Comparison of ENCODE assay signal across 1 cellular context in genomic region chr14:24150061-24150460, GRCh38.
TF ChIP-seq lines count a peak whose summit lies in the region.

No MANE protein-coding gene starts in this region.

TF ChIP-seq in HepG2, 621 proteins besides CTCF, POLR2A, EP300 and RAD21:
- no peak for TF ChIP-seq ZFP1 (CRISPR knock-in tag; IDR thresholded peaks at IDR 0.05)
- no peak for TF ChIP-seq PLRG1 (conservative IDR thresholded peaks at IDR 0.05)
- TF ChIP-seq ZKSCAN1 (IDR thresholded peaks at IDR 0.05; ENCODE audit: low read length) = no peak
- 0 out of 2 replicates have a peak, but pooled peaks have one; percentile 17 for TF ChIP-seq RBFOX2 (IDR thresholded peaks at IDR 0.05; ENCODE audit: low read depth, low read length)
- peak; percentile 9; the same call in 1 of the 2 replicates for TF ChIP-seq HCFC1 (IDR thresholded peaks at IDR 0.05; ENCODE audit: low read depth, low read length)
- peak; percentile 27; the same call in 1 of the 2 replicates for TF ChIP-seq ZNF768 (CRISPR knock-in tag; IDR thresholded peaks at IDR 0.05)
- no peak for TF ChIP-seq KMT2A (CRISPR knock-in tag; IDR thresholded peaks at IDR 0.05)
- TF ChIP-seq THAP9 (CRISPR knock-in tag; IDR thresholded peaks at IDR 0.05; ENCODE audit: borderline replicate concordance) = 0 out of 2 replicates have a peak, but pooled peaks have one; percentile 10
- TF ChIP-seq SP140L (CRISPR knock-in tag; IDR thresholded peaks at IDR 0.05; ENCODE audit: borderline replicate concordance) = no peak
- no peak for TF ChIP-seq ARNTL (CRISPR knock-in tag; IDR thresholded peaks at IDR 0.05)
- no peak for TF ChIP-seq ZNF577 (CRISPR knock-in tag; IDR thresholded peaks at IDR 0.05; ENCODE audit: borderline replicate concordance, low read depth)
- no peak for TF ChIP-seq SETDB1 (CRISPR knock-in tag; IDR thresholded peaks at IDR 0.05; ENCODE audit: borderline replicate concordance)
- TF ChIP-seq MYNN (CRISPR knock-in tag; IDR thresholded peaks at IDR 0.05; ENCODE audit: low read depth) = no peak
- TF ChIP-seq CHD2 (IDR thresholded peaks at IDR 0.05; ENCODE audit: low read depth, low read length) = 0 out of 2 replicates have a peak, but pooled peaks have one; percentile 25
- no peak for TF ChIP-seq PHF8 (CRISPR knock-in tag; IDR thresholded peaks at IDR 0.05)
- TF ChIP-seq AGO2 (optimal IDR thresholded peaks at IDR 0.05; ENCODE audit: low read depth, low read length) = peak; percentile 65
